ENCODE assay signal across 15 cellular contexts in genomic region chr1:165832902-165833301, GRCh38. TPM values are rescaled to one million over a fixed set of nuclear protein-coding genes. Genes with fewer than 3 reads are reported as not detected.
A peak's percentile ranks its signal among the peaks of the same experiment; 100 is the strongest.
DNase-seq lines count a peak whose midpoint lies in the region; FAIRE-seq and TF ChIP-seq lines count a peak whose summit lies in the region.
"Had no signal": no experiment of that assay in that cellular context is flagged by ENCODE, and none has a peak within 500 bp of the region (broad histone marks: within the 10 kb centered on the region; RNA-seq: fewer than 3 reads in every experiment).

No MANE protein-coding gene starts in this region.

- H3K79me2 ChIP-seq in mammary epithelial cell (ENCODE audit: insufficient read depth, low read length) = peaks cover 98% of the 10 kb centered on the region

- intact Hi-C loops in Calu3 (cut with micrococcal nuclease; ENCODE audit: unreplicated experiment) (no loop called here), mammary epithelial cell (cut with micrococcal nuclease) (no loop called here), kidney (cut with DNase I) (no loop called here)

- no peak overlapping the region for H2AFZ ChIP-seq in mammary epithelial cell (ENCODE audit: low read depth, low read length)

- peaks cover 12% of the 10 kb centered on the region; the same call in 1 of the 2 replicates for H3K36me3 ChIP-seq in KOPT-K1 (ENCODE audit: insufficient read depth, low read length)
- H3K36me3 ChIP-seq in mammary epithelial cell (ENCODE audit: insufficient read depth, low read length) = no peaks in the 10 kb centered on the region
- no peaks in the 10 kb centered on the region for H3K36me3 ChIP-seq in kidney (ENCODE audit: control insufficient read depth in 1 of 2, insufficient read depth in 2 of 2, low read length in 2 of 2)

- H3K27me3 Mint-ChIP-seq in Calu3 (ENCODE audit: unreplicated experiment) = no peaks in the 10 kb centered on the region
- H3K27me3 Mint-ChIP-seq in progenitor cell of endocrine pancreas = no peaks in the 10 kb centered on the region
- H3K27me3 Mint-ChIP-seq: IgD-negative memory B cell had no signal

- H3K36me3 Mint-ChIP-seq in Calu3 (ENCODE audit: insufficient read depth, unreplicated experiment) (peaks cover 21% of the 10 kb centered on the region), progenitor cell of endocrine pancreas (ENCODE audit: insufficient read depth) (no peaks in the 10 kb centered on the region)

- DNase-seq in Calu3 (no peak), mammary epithelial cell (no peak), progenitor cell of endocrine pancreas (ENCODE audit: low spot score, unreplicated experiment) (no peak), islet precursor cell (no peak), kidney (no peak)
- DNase-seq in activated CD4-positive, alpha-beta T cell treated with anti-CD3 and anti-CD28 coated beads, Interleukin-2, amount 50 U/mL, for 1 hour = no peak
- no peak for DNase-seq in activated CD8-positive, alpha-beta memory T cell treated with anti-CD3 and anti-CD28 coated beads for 24 hours
- DNase-seq: BE2C, NCI-H1092 treated with DMSO at 0.1 percent for 48 hours, NCI-H187, Right ventricle myocardium superior had no signal

- TF ChIP-seq CTCF in Calu3 (IDR thresholded peaks at IDR 0.05; ENCODE audit: unreplicated experiment) = no peak
- no peak for TF ChIP-seq CTCF in mammary epithelial cell (conservative IDR thresholded peaks at IDR 0.05 in 1 of 2, IDR thresholded peaks at IDR 0.05 in 1 of 2; ENCODE audit: extremely low read depth in 1 of 2, insufficient read depth in 1 of 2, low read depth in 1 of 2, low read length in 2 of 2)
- no peak for TF ChIP-seq CTCF in progenitor cell of endocrine pancreas (IDR thresholded peaks at IDR 0.05; ENCODE audit: unreplicated experiment)
- TF ChIP-seq CTCF in kidney (IDR thresholded peaks at IDR 0.05; ENCODE audit: borderline replicate concordance, extremely low read depth, insufficient read depth) = no peak

- peak overlapping the region; percentile 7 for H3K4me2 ChIP-seq in mammary epithelial cell (ENCODE audit: insufficient read depth, low read depth, low read length)

- H3K27ac Mint-ChIP-seq in Calu3 (ENCODE audit: unreplicated experiment) (peak overlapping the region; percentile 1), progenitor cell of endocrine pancreas (peak overlapping the region; percentile 14)
- H3K27ac Mint-ChIP-seq: IgD-negative memory B cell; T-helper 1 cell treated with Interleukin-12 subunit alpha and Interleukin-12 subunit beta and Interleukin-4 antibody, amounts not matched to agents 30 μg/mL and 1 μg/mL, for 36 hours had no signal

- in situ Hi-C loops in mammary epithelial cell (cut with MboI; ENCODE audit: low sequenced_read_pairs in 2 of 2) = no loop called here

- H4K20me1 ChIP-seq in mammary epithelial cell (ENCODE audit: insufficient read depth, low read length) = peaks cover 14% of the 10 kb centered on the region

- H3K4me3 Mint-ChIP-seq in Calu3 (ENCODE audit: low read depth, unreplicated experiment) = no peak overlapping the region
- H3K4me3 Mint-ChIP-seq in progenitor cell of endocrine pancreas (ENCODE audit: low read depth) = no peak overlapping the region
- H3K4me3 Mint-ChIP-seq: T-helper 1 cell treated with Interleukin-12 subunit alpha and Interleukin-12 subunit beta and Interleukin-4 antibody, amounts not matched to agents 30 μg/mL and 1 μg/mL, for 36 hours had no signal

- H3K27me3 ChIP-seq in mammary epithelial cell (ENCODE audit: insufficient read depth, low read length) = no peaks in the 10 kb centered on the region
- H3K27me3 ChIP-seq: BE2C had no signal

- BruUV-seq in Calu3 (replicated peaks; lab: Mats Ljungman, UMichigan) = no TSS peak
- no TSS peak for BruUV-seq in mammary epithelial cell (replicated peaks; lab: Mats Ljungman, UMichigan)

- H3K4me1 ChIP-seq in mammary epithelial cell (ENCODE audit: insufficient read depth, low read length) = peaks cover 7% of the 10 kb centered on the region
- peaks cover 4 to 6% of the 10 kb centered on the region in 2 donors for H3K4me1 ChIP-seq in kidney (ENCODE audit: control insufficient read depth in 1 of 2, insufficient read depth in 1 of 2, low read depth in 1 of 2, low read length in 2 of 2)

- H3K9me3 ChIP-seq in KOPT-K1 (ENCODE audit: insufficient read depth, low read length, poor library complexity, severe bottlenecking) = no peaks in the 10 kb centered on the region
- no peaks in the 10 kb centered on the region for H3K9me3 ChIP-seq in mammary epithelial cell (replicated peaks; ENCODE audit: insufficient read depth, low read length)
- H3K9me3 ChIP-seq in kidney (ENCODE audit: control insufficient read depth in 1 of 2, low read length in 2 of 2) = no peaks in the 10 kb centered on the region
- H3K9me3 ChIP-seq: BE2C had no signal

- 84% methylated on average over 9 of the region's 9 CpGs for WGBS in mammary epithelial cell (ENCODE audit: low coverage, missing lambda C conversion rate)

- H3K4me3 ChIP-seq in mammary epithelial cell (replicated peaks in 1 of 3; ENCODE audit: insufficient read depth in 1 of 3, low read depth in 2 of 3, low read length in 3 of 3) = no peak overlapping the region
- H3K4me3 ChIP-seq in kidney (ENCODE audit: low read length in 2 of 2) = no peak overlapping the region

- CTCF ChIA-PET in Calu3 (lab: Charles Lee) = no interaction called here
- CTCF ChIA-PET in mammary epithelial cell (lab: Charles Lee; ENCODE audit: low non-redundant PET) = no interaction called here

- H3K9me3 Mint-ChIP-seq in Calu3 (ENCODE audit: low read depth, unreplicated experiment) (no peaks in the 10 kb centered on the region), progenitor cell of endocrine pancreas (ENCODE audit: low read depth) (no peaks in the 10 kb centered on the region)
- H3K9me3 Mint-ChIP-seq: IgD-negative memory B cell; T-helper 1 cell treated with Interleukin-12 subunit alpha and Interleukin-12 subunit beta and Interleukin-4 antibody, amounts not matched to agents 30 μg/mL and 1 μg/mL, for 36 hours had no signal

- dilution Hi-C loops in mammary epithelial cell (cut with HindIII; ENCODE audit: low sequenced_read_pairs) = no loop called here

- H3K27ac ChIP-seq in KOPT-K1 (ENCODE audit: low read depth, low read length, poor library complexity, severe bottlenecking) (peak overlapping the region; percentile 44), mammary epithelial cell (ENCODE audit: insufficient read depth, low read depth, low read length) (no peak overlapping the region), kidney (ENCODE audit: low read depth in 2 of 2, low read length in 2 of 2) (no peak overlapping the region)

- H3K9ac ChIP-seq in mammary epithelial cell (ENCODE audit: insufficient read depth, low read length) (no peak overlapping the region), kidney (ENCODE audit: low read length in 2 of 2) (no peak overlapping the region)

- no peak for FAIRE-seq in kidney (lab: Jason Lieb, UNC)
- FAIRE-seq: H54 had no signal

- H3K4me1 Mint-ChIP-seq in Calu3 (ENCODE audit: low read depth, unreplicated experiment) (peaks cover 34% of the 10 kb centered on the region), progenitor cell of endocrine pancreas (ENCODE audit: low read depth) (peaks cover 10% of the 10 kb centered on the region)

RNA-seq across cellular contexts. Expression of gene UCK2, which starts 5.5 kb away (rescaled TPM):
- 106 and 109 TPM in 2 replicates for total RNA-seq in Calu3 (2022)
- 100 to 1,000 TPM in 1 of 2 donors, 10 to 100 TPM in 1; 85.2 to 111 TPM for total RNA-seq in mammary epithelial cell
- 101 TPM for polyA plus RNA-seq in mammary epithelial cell
- 154 TPM for polyA minus RNA-seq in mammary epithelial cell
- 29.7 and 30.6 TPM in 2 replicates for total RNA-seq in progenitor cell of endocrine pancreas
- total RNA-seq in kidney = 18.7 TPM
- polyA plus RNA-seq in kidney (ENCODE audit: insufficient read depth, low read depth, low replicate concordance) = 8.2 TPM
